10 cellular contexts compared by ENCODE assay signal in the genomic region with DNA sequence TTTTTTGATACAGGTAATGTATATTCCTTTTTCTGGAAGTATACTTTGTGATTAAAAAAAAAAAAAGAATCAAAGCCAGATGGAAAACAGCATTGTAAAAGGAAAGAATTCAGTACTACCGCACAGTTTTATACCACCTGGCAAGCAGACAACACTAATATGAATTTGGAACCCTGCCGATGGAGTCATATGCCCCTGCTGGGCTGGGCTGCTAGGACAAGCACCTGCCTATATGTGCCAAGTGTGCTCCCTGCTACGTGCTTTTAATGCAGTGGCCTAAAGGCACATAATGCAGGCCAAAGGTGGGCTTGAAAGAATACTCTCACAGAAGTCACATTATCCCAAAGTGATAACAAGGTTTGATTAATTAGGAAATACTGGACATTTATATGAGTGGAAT. TPM values are rescaled to one million over a fixed set of nuclear protein-coding genes. Genes with fewer than 3 reads are reported as not detected.
DNase-seq lines count a peak whose midpoint lies in the region; ATAC-seq, FAIRE-seq and TF ChIP-seq lines count a peak whose summit lies in the region.
"Had no signal": no experiment of that assay in that cellular context is flagged by ENCODE, and none has a peak within 500 bp of the region (broad histone marks: within the 10 kb centered on the region; RNA-seq: fewer than 3 reads in every experiment).

No MANE protein-coding gene starts in this region.

- H4K91ac ChIP-seq in mesenchymal stem cell (ENCODE audit: low read length), result no peak overlapping the region

- H3K4me3 ChIP-seq in mesenchymal stem cell (ENCODE audit: insufficient read depth in 1 of 2, low read depth in 1 of 2, low read length in 2 of 2), result peak overlapping the region in 1 of 2 experiments; percentile 47

- TF ChIP-seq POLR2A in GM12891 (IDR thresholded peaks at IDR 0.05; ENCODE audit: low read depth, low read length), result no peak

- peak overlapping the region; percentile 81 for H3K9ac ChIP-seq in mesenchymal stem cell (ENCODE audit: low read length)

- no peak overlapping the region for H3K23ac ChIP-seq in mesenchymal stem cell (ENCODE audit: low read length in 2 of 2)

- WGBS in mesenchymal stem cell, result 89% methylated on average over 3 of the region's 3 CpGs

- H3K27ac ChIP-seq in VCaP (peak overlapping the region; percentile 98), mesenchymal stem cell (ENCODE audit: low read length, poor library complexity, severe bottlenecking) (no peak overlapping the region)

- H3K4me1 ChIP-seq in mesenchymal stem cell (ENCODE audit: control insufficient read depth, insufficient read depth, low read depth, low read length), result no peaks in the 10 kb centered on the region

- no peak overlapping the region for H2AK5ac ChIP-seq in mesenchymal stem cell (ENCODE audit: low read length, severe bottlenecking)

- no peak overlapping the region for H2AFZ ChIP-seq in mesenchymal stem cell (ENCODE audit: low read depth, low read length)

- H3K9me3 ChIP-seq in mesenchymal stem cell (ENCODE audit: control insufficient read depth, low read length), result no peaks in the 10 kb centered on the region

- no peak overlapping the region for H3K14ac ChIP-seq in mesenchymal stem cell (ENCODE audit: low read length in 2 of 2)

- DNase-seq in EH (ENCODE audit: low read depth) (peak; percentile 31), NCI-H187 (lab: John Stamatoyannopoulos, UW) (peak; percentile 2 to 6), mesenchymal stem cell (no peak), HTR-8/SVneo (ENCODE audit: insufficient read length, low spot score) (no peak), GM12891 (ENCODE audit: insufficient read length, low spot score) (no peak)
- DNase-seq: activated B cell treated with CpG ODN at 0.5 μM for 24 hours; stimulated activated naive CD8-positive, alpha-beta T cell treated with anti-CD3 and anti-CD28 coated beads, Interleukin-15, amount 100 ng/mL, for 72 hours had no signal

- no peak overlapping the region for H3K4me2 ChIP-seq in mesenchymal stem cell (ENCODE audit: low read length, poor library complexity, severe bottlenecking)

- no peaks in the 10 kb centered on the region for H3K36me3 ChIP-seq in mesenchymal stem cell (ENCODE audit: control insufficient read depth in 1 of 2, insufficient read depth in 2 of 2, low read depth in 1 of 2, low read length in 2 of 2)

- no peak for ATAC-seq in GM19452 (IDR thresholded peaks at IDR 0.05; ENCODE audit: unreplicated experiment)
- ATAC-seq in HG02938 (IDR thresholded peaks at IDR 0.05; ENCODE audit: unreplicated experiment), result no peak
- ATAC-seq: stimulated activated naive CD8-positive, alpha-beta T cell treated with anti-CD3 and anti-CD28 coated beads, Interleukin-15, amount 100 ng/mL, for 72 hours had no signal

- H3K79me1 ChIP-seq in mesenchymal stem cell (replicated peaks; ENCODE audit: low read length, poor library complexity, severe bottlenecking), result no peaks in the 10 kb centered on the region

- no peak overlapping the region for H3K18ac ChIP-seq in mesenchymal stem cell (ENCODE audit: low read depth in 1 of 2, low read length in 2 of 2)

- no peak overlapping the region for H2BK120ac ChIP-seq in mesenchymal stem cell (ENCODE audit: low read depth, low read length)

- H3K27me3 ChIP-seq in mesenchymal stem cell (ENCODE audit: control insufficient read depth in 1 of 2, insufficient read depth in 1 of 2, low read length in 2 of 2), result peaks cover 0 to 5% of the 10 kb centered on the region in 2 experiments

- no peak overlapping the region for H2BK15ac ChIP-seq in mesenchymal stem cell (ENCODE audit: low read depth, poor library complexity, severe bottlenecking)

- FAIRE-seq in HTR-8/SVneo (lab: Jason Lieb, UNC) (no peak), GM12891 (lab: Jason Lieb, UNC) (no peak)

- TF ChIP-seq CTCF in VCaP (conservative IDR thresholded peaks at IDR 0.05), result peak; percentile 71

- no peak overlapping the region for H3K4ac ChIP-seq in mesenchymal stem cell (ENCODE audit: low read depth in 1 of 2, low read length in 2 of 2)

- no peak overlapping the region for H2BK5ac ChIP-seq in mesenchymal stem cell (ENCODE audit: low read depth, low read length, poor library complexity, severe bottlenecking)

- H4K8ac ChIP-seq in mesenchymal stem cell (ENCODE audit: low read length), result no peak overlapping the region

- no peak overlapping the region for H2BK12ac ChIP-seq in mesenchymal stem cell (ENCODE audit: low read length in 2 of 2)

TF ChIP-seq in GM12891, 5 proteins besides CTCF, POLR2A, EP300 and RAD21:
- TF ChIP-seq POLR2AphosphoS5 (IDR thresholded peaks at IDR 0.05; ENCODE audit: low read depth, low read length), result no peak
- TF ChIP-seq SPI1 (IDR thresholded peaks at IDR 0.05; ENCODE audit: low read depth, low read length), result no peak
- no peak for TF ChIP-seq PAX5 (IDR thresholded peaks at IDR 0.05; ENCODE audit: insufficient read depth, low read length, severe bottlenecking)
- no peak for TF ChIP-seq TAF1 (IDR thresholded peaks at IDR 0.05; ENCODE audit: low read depth, low read length)
- no peak for TF ChIP-seq POU2F2 (IDR thresholded peaks at IDR 0.05; ENCODE audit: low read depth, low read length)

RNA-seq across cellular contexts. Expression of gene WAC, which starts 29.8 kb away (rescaled TPM):
- 94.3 TPM for polyA plus RNA-seq in mesenchymal stem cell (2013, experiment 1 of 2)
- polyA plus RNA-seq in mesenchymal stem cell (2013, experiment 2 of 2), result 90.8 TPM
- polyA plus RNA-seq in GM12891 (2012; ENCODE audit: low read depth, missing spikeins), result 51.8 TPM

Comparison
In these comparisons a context has a peak if more than half of its experiments do, and no peak if none do; other contexts are left out.
1. DNase-seq: peak in EH (single experiment) and NCI-H187 (2 of 2); none in mesenchymal stem cell (single experiment), HTR-8/SVneo (single experiment) and GM12891 (single experiment).